ENCODE assay signal across 13 cellular contexts in genomic region chr3:37961622-37962455, GRCh38. TPM values are rescaled to one million over a fixed set of nuclear protein-coding genes. Genes with fewer than 3 reads are reported as not detected.
DNase-seq lines count a peak whose midpoint lies in the region; ATAC-seq and TF ChIP-seq lines count a peak whose summit lies in the region.
"Had no signal": no experiment of that assay in that cellular context is flagged by ENCODE, and none has a peak within 500 bp of the region (broad histone marks: within the 10 kb centered on the region; RNA-seq: fewer than 3 reads in every experiment).

No MANE protein-coding gene starts in this region.

- in situ Hi-C loops in brain microvascular endothelial cell (cut with HindIII; ENCODE audit: low pct_ligation_motif_present, low sequenced_read_pairs): no loop called here

- no peaks in the 10 kb centered on the region for H3K9me3 Mint-ChIP-seq in osteocyte (ENCODE audit: unreplicated experiment)
- H3K9me3 Mint-ChIP-seq: neural progenitor cell had no signal

- H3K36me3 ChIP-seq in A673 (ENCODE audit: insufficient read depth, low read length, poor library complexity, severe bottlenecking) (no peaks in the 10 kb centered on the region), PC-3 (ENCODE audit: low read depth, low read length) (no peaks in the 10 kb centered on the region), osteoblast (ENCODE audit: insufficient read depth, low read length) (no peaks in the 10 kb centered on the region), brain microvascular endothelial cell (replicated peaks) (no peaks in the 10 kb centered on the region)
- H3K36me3 ChIP-seq: neural progenitor cell had no signal

- H3K79me2 ChIP-seq in PC-3 (ENCODE audit: low read length) (no peaks in the 10 kb centered on the region), osteoblast (ENCODE audit: insufficient read depth, low read length) (no peaks in the 10 kb centered on the region)

- H3K36me3 Mint-ChIP-seq in osteocyte (ENCODE audit: unreplicated experiment): peaks cover 16% of the 10 kb centered on the region

- H3K27me3 ChIP-seq in A673 (replicated peaks; ENCODE audit: insufficient read depth, low read depth, low read length, poor library complexity): no peaks in the 10 kb centered on the region
- no peaks in the 10 kb centered on the region for H3K27me3 ChIP-seq in PC-3 (ENCODE audit: low read length)
- H3K27me3 ChIP-seq in osteoblast (ENCODE audit: insufficient read depth, low read length): no peaks in the 10 kb centered on the region
- no peaks in the 10 kb centered on the region for H3K27me3 ChIP-seq in brain microvascular endothelial cell (replicated peaks)
- H3K27me3 ChIP-seq: neural progenitor cell had no signal

- H3K27ac ChIP-seq in A673 (ENCODE audit: low read depth, low read length, poor library complexity, severe bottlenecking) (peak overlapping the region; percentile 48), PC-3 (ENCODE audit: low read length) (no peak overlapping the region), osteoblast (ENCODE audit: low read depth, low read length) (no peak overlapping the region), brain microvascular endothelial cell (no peak overlapping the region)
- H3K27ac ChIP-seq: neural progenitor cell, SK-N-MC had no signal

- no peaks in the 10 kb centered on the region for H3K9me2 ChIP-seq in PC-3 (replicated peaks; ENCODE audit: low read length)

- H3K27ac Mint-ChIP-seq in osteocyte (ENCODE audit: unreplicated experiment): peak overlapping the region; percentile 60
- H3K27ac Mint-ChIP-seq: neural progenitor cell had no signal

- H3K9ac ChIP-seq in PC-3 (ENCODE audit: low read length): no peak overlapping the region
- H3K9ac ChIP-seq: neural progenitor cell had no signal

- H3K27me3 Mint-ChIP-seq in osteocyte (ENCODE audit: unreplicated experiment): no peaks in the 10 kb centered on the region

- no peak overlapping the region for H3K4me3 Mint-ChIP-seq in osteocyte (ENCODE audit: unreplicated experiment)
- H3K4me3 Mint-ChIP-seq: neural progenitor cell had no signal

- H3K9me3 ChIP-seq in A673 (ENCODE audit: low read depth, low read length, poor library complexity, severe bottlenecking) (no peaks in the 10 kb centered on the region), PC-3 (ENCODE audit: low read length) (no peaks in the 10 kb centered on the region), osteoblast (ENCODE audit: low read depth, low read length) (no peaks in the 10 kb centered on the region)

- POLR2A ChIA-PET in A673 (lab: Charles Lee; ENCODE audit: low non-redundant PET): no interaction called here
- POLR2A ChIA-PET in PC-3 (lab: Charles Lee; ENCODE audit: unreplicated experiment): no interaction called here

- H3K4me3 ChIP-seq in A673 (ENCODE audit: low read depth, low read length, poor library complexity, severe bottlenecking) (no peak overlapping the region), PC-3 (ENCODE audit: low read length) (no peak overlapping the region), osteoblast (ENCODE audit: insufficient read depth, low read length) (no peak overlapping the region), brain microvascular endothelial cell (ENCODE audit: low read depth, low read length) (no peak overlapping the region)
- H3K4me3 ChIP-seq: neural progenitor cell, SK-N-MC had no signal

- H3K4me1 Mint-ChIP-seq in osteocyte (ENCODE audit: unreplicated experiment): peaks cover 45% of the 10 kb centered on the region

- CTCF ChIA-PET in A673 (lab: Charles Lee) (no interaction called here), PC-3 (lab: Charles Lee) (no interaction called here)

- intact Hi-C loops in A673 (cut with micrococcal nuclease; ENCODE audit: unreplicated experiment): no loop called here
- intact Hi-C loops in PC-3 (cut with micrococcal nuclease): no loop called here

- ATAC-seq in PC-3: peak; percentile 57; the same call in 1 of the 2 replicates
- ATAC-seq in HG03175 (IDR thresholded peaks at IDR 0.05; ENCODE audit: unreplicated experiment): no peak
- ATAC-seq in GM19455 (IDR thresholded peaks at IDR 0.05; ENCODE audit: unreplicated experiment): no peak

- DNase-seq in A673 (ENCODE audit: low spot score): peak; percentile 59
- no peak for DNase-seq in PC-3
- peak; percentile 56 for DNase-seq in iPS DF 19.7 (ENCODE audit: low read depth, low spot score)
- peak; percentile 40 for DNase-seq in osteocyte (ENCODE audit: extremely low spot score, unreplicated experiment)
- DNase-seq in osteoblast (ENCODE audit: insufficient read length, low spot score, missing footprints): no peak
- DNase-seq in brain microvascular endothelial cell: no peak
- DNase-seq: activated gamma-delta T cell; DMS79 treated with DMSO at 0.1 percent for 48 hours; effector CD4-positive, alpha-beta T cell had no signal

- no peaks in the 10 kb centered on the region for H4K20me1 ChIP-seq in PC-3 (ENCODE audit: low read length)
- H4K20me1 ChIP-seq in osteoblast (ENCODE audit: insufficient read depth, low read length): no peaks in the 10 kb centered on the region

- H3K4me1 ChIP-seq in A673 (ENCODE audit: insufficient read depth, low read length, poor library complexity, severe bottlenecking) (peaks cover 42% of the 10 kb centered on the region), PC-3 (ENCODE audit: insufficient read depth, low read length) (no peaks in the 10 kb centered on the region), osteoblast (ENCODE audit: insufficient read depth, low read length) (no peaks in the 10 kb centered on the region)

- no peak overlapping the region for H2AFZ ChIP-seq in PC-3 (ENCODE audit: low read length)
- H2AFZ ChIP-seq in osteoblast (ENCODE audit: low read length): no peak overlapping the region
- H2AFZ ChIP-seq: neural progenitor cell had no signal

- BruUV-seq in A673 (replicated peaks; lab: Mats Ljungman, UMichigan) (no TSS peak), PC-3 (replicated peaks; lab: Mats Ljungman, UMichigan) (no TSS peak)

- TF ChIP-seq CTCF in A673 (conservative IDR thresholded peaks at IDR 0.05; ENCODE audit: low read depth, low read length): no peak
- TF ChIP-seq CTCF in PC-3 (conservative IDR thresholded peaks at IDR 0.05; ENCODE audit: low read depth, low read length): no peak
- TF ChIP-seq CTCF in osteocyte (IDR thresholded peaks at IDR 0.05): no peak
- no peak for TF ChIP-seq CTCF in osteoblast (IDR thresholded peaks at IDR 0.05; ENCODE audit: extremely low read depth, low read depth, low read length)
- TF ChIP-seq CTCF in brain microvascular endothelial cell (IDR thresholded peaks at IDR 0.05; ENCODE audit: low read depth, low read length, missing control alignments): no peak

- H3K4me2 ChIP-seq in PC-3 (ENCODE audit: low read length) (no peak overlapping the region), osteoblast (ENCODE audit: insufficient read depth, low read length) (no peak overlapping the region)
- H3K4me2 ChIP-seq: neural progenitor cell had no signal

- no peaks in the 10 kb centered on the region for H3F3A ChIP-seq in PC-3 (ENCODE audit: low read length, unreplicated experiment)

RNA-seq across cellular contexts. Expression of gene VILL, which starts 28.7 kb away (rescaled TPM):
- total RNA-seq in A673 (2021) (2.9 and 4.2 TPM in 2 replicates), PC-3 (2014; rRNA removed) (0.44 and 1.8 TPM in 2 replicates), osteocyte (2.3 and 2.7 TPM in 2 replicates), osteoblast (6.8 and 7.6 TPM in 2 replicates)

Comparison
In these comparisons a context has a peak if more than half of its experiments do, and no peak if none do; other contexts are left out.
1. DNase-seq: peak in A673 (single experiment), iPS DF 19.7 (single experiment) and osteocyte (single experiment); none in PC-3 (single experiment), osteoblast (single experiment) and brain microvascular endothelial cell (single experiment).